In the genomic region with DNA sequence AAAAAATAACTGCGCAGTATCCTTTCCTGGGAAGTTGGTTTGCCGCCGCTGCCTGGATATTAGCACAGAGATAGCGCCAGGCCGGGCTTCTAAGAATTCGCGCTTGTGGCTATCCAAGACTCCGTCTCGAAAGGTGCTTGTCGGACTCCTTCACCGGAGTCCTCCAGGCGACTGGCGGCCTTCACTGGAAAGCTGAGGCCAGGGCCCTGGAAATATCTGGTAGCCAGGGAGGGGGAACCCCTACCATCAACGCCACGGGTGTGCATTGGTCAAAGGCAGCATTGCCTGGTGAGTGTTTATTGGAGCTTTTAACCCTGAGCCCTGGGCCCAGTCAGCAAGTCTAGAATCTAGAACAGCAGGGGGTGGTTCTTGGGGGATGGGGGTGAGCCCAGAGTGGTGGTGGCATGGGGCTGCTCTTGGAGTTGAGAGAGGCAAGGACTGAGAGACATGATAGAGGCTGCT, we compare ENCODE assay signal across 1 cellular context.
A peak's percentile ranks its signal among the peaks of the same experiment; 100 is the strongest.
TF ChIP-seq lines count a peak whose summit lies in the region.

No MANE protein-coding gene starts in this region.

TF ChIP-seq in H1, 55 proteins besides CTCF, POLR2A, EP300 and RAD21:
- peak; percentile 18; the same call in 1 of the 2 replicates for TF ChIP-seq PHF8 (conservative IDR thresholded peaks at IDR 0.05; ENCODE audit: low read depth, low read length)
- no peak for TF ChIP-seq RNF2 (IDR thresholded peaks at IDR 0.05; ENCODE audit: borderline replicate concordance, low read depth, low read length, missing control alignments, poor library complexity, severe bottlenecking)
